In genomic region chr3:13123266-13123665, GRCh38 we compare ENCODE assay signal across 20 cellular contexts.
"Had no signal": no experiment of that assay in that cellular context is flagged by ENCODE, and none has a peak within 500 bp of the region (broad histone marks: within the 10 kb centered on the region; RNA-seq: fewer than 3 reads in every experiment).

No MANE protein-coding gene starts in this region.

- ATAC-seq: activated CD8-positive, alpha-beta memory T cell treated with anti-CD3 and anti-CD28 coated beads, Interleukin-2, amount 10 ng/mL, durations not matched to agents 7 days and 5 days; activated CD8-positive, alpha-beta T cell treated with anti-CD3 and anti-CD28 coated beads for 36 hours; gastroesophageal sphincter; left colon had no signal

- H3K9me3 ChIP-seq: gastroesophageal sphincter, thoracic aorta, upper lobe of left lung had no signal

- H3K27me3 ChIP-seq: upper lobe of left lung had no signal

- H3K4me1 ChIP-seq: gastroesophageal sphincter had no signal

- H3K36me3 ChIP-seq: gastroesophageal sphincter, thoracic aorta, upper lobe of left lung had no signal

- H3K27ac ChIP-seq: epithelial cell of prostate, gastroesophageal sphincter, thoracic aorta, upper lobe of left lung, WERI-Rb-1 had no signal

- H3K4me3 ChIP-seq: gastroesophageal sphincter, thoracic aorta, upper lobe of left lung had no signal

- DNase-seq: activated CD4-positive, alpha-beta T cell treated with anti-CD3 and anti-CD28 coated beads, Interleukin-2, amount 10 ng/mL, durations not matched to agents 7 days and 5 days; activated CD4-positive, CD25-positive, alpha-beta regulatory T cell treated with anti-CD3 and anti-CD28 coated beads, Interleukin-2, amount 50 U/mL, for 72 hours; activated CD8-positive, alpha-beta memory T cell treated with anti-CD3 and anti-CD28 coated beads, Interleukin-2, amount 10 ng/mL, durations not matched to agents 7 days and 5 days; activated CD8-positive, alpha-beta T cell treated with anti-CD3 and anti-CD28 coated beads for 36 hours; activated gamma-delta T cell treated with Interleukin-2 at 50 U/mL for 16 hours; activated T-cell treated with anti-CD3 and anti-CD28 coated beads for 4 hours; amniotic stem cell; cortex of kidney; head of caudate nucleus; mesenchymal stem cell; naive B cell; nucleus accumbens; stimulated activated CD4-positive, alpha-beta T cell treated with anti-CD3 and anti-CD28 coated beads, Interleukin-4, amount 100 ng/mL, for 1 hour; stimulated activated naive CD4-positive, alpha-beta T cell; upper lobe of left lung; WERI-Rb-1 had no signal
